ENCODE assay signal across 8 cellular contexts in genomic region chr22:49960159-49960966, GRCh38. TPM values are rescaled to one million over a fixed set of nuclear protein-coding genes. Genes with fewer than 3 reads are reported as not detected.
DNase-seq lines count a peak whose midpoint lies in the region; ATAC-seq and TF ChIP-seq lines count a peak whose summit lies in the region.

Gene PIM3 (plus strand): TSS chr22:49960772. CDS start chr22:49960948, 176 bp downstream.

- H3K9me2 ChIP-seq in SU-DHL-6 (replicated peaks; ENCODE audit: insufficient read depth, low read length) = no peaks in the 10 kb centered on the region

- no peaks in the 10 kb centered on the region for H3K27me3 Mint-ChIP-seq in activated naive CD8-positive, alpha-beta T cell treated with anti-CD3 and anti-CD28 coated beads, Interleukin-2, amount 10 ng/mL, durations not matched to agents 7 days and 5 days
- H3K27me3 Mint-ChIP-seq in osteocyte (ENCODE audit: unreplicated experiment) = no peaks in the 10 kb centered on the region

- peak within 1 kb of the TSS; percentile 86 for H3K9ac ChIP-seq in SU-DHL-6 (ENCODE audit: low read length)

- H3K4me3 Mint-ChIP-seq in activated naive CD8-positive, alpha-beta T cell treated with anti-CD3 and anti-CD28 coated beads, Interleukin-2, amount 10 ng/mL, durations not matched to agents 7 days and 5 days = peak within 1 kb of the TSS; percentile 94
- peak within 1 kb of the TSS; percentile 85 for H3K4me3 Mint-ChIP-seq in osteocyte (ENCODE audit: unreplicated experiment)

- POLR2A ChIA-PET in activated naive CD8-positive, alpha-beta T cell treated with anti-CD3 and anti-CD28 coated beads, Interleukin-2, amount 10 ng/mL, durations not matched to agents 7 days and 5 days (lab: Charles Lee) = interaction anchor here (0.7 to 4.7 kb wide), 10 partner anchors 11 to 230 kb away, joined by 3 to 50 read pairs (median 4); no protein-coding TSS in a partner anchor

- H3K79me2 ChIP-seq in SU-DHL-6 (ENCODE audit: insufficient read depth, low read length) = peaks cover 31% of the 10 kb centered on the region

- H3K27me3 ChIP-seq in SU-DHL-6 (ENCODE audit: low read length) = no peaks in the 10 kb centered on the region
- no peaks in the 10 kb centered on the region for H3K27me3 ChIP-seq in thoracic aorta (replicated peaks; ENCODE audit: insufficient read depth)

- H3K9me3 Mint-ChIP-seq in activated naive CD8-positive, alpha-beta T cell treated with anti-CD3 and anti-CD28 coated beads, Interleukin-2, amount 10 ng/mL, durations not matched to agents 7 days and 5 days = no peaks in the 10 kb centered on the region
- H3K9me3 Mint-ChIP-seq in osteocyte (ENCODE audit: unreplicated experiment) = no peaks in the 10 kb centered on the region

- 0 out of 2 replicates have a peak, but pooled peaks cover 4% of the 10 kb centered on the region for H3F3A ChIP-seq in SU-DHL-6 (ENCODE audit: insufficient read depth)

- TF ChIP-seq CTCF in GM12864 (IDR thresholded peaks at IDR 0.05; ENCODE audit: low read depth, low read length, missing control alignments) = no peak
- TF ChIP-seq CTCF in SU-DHL-6 (IDR thresholded peaks at IDR 0.05; ENCODE audit: insufficient read depth, low read length, poor library complexity, severe bottlenecking) = no peak
- no peak for TF ChIP-seq CTCF in osteocyte (IDR thresholded peaks at IDR 0.05)
- no peak for TF ChIP-seq CTCF in thoracic aorta (IDR thresholded peaks at IDR 0.05)

- H3K27ac ChIP-seq in SU-DHL-6 (ENCODE audit: low read depth, low read length) (peak within 1 kb of the TSS; percentile 83), thoracic aorta (peak within 1 kb of the TSS; percentile 90 to 93)

- H2AFZ ChIP-seq in SU-DHL-6 (ENCODE audit: low read depth, low read length, severe bottlenecking) = no peak within 1 kb of the TSS

- H3K9me3 ChIP-seq in SU-DHL-6 (ENCODE audit: insufficient read depth, low read length) (no peaks in the 10 kb centered on the region), thoracic aorta (no peaks in the 10 kb centered on the region)

- peaks cover 3% of the 10 kb centered on the region; the same call in 1 of the 2 replicates for H4K20me1 ChIP-seq in SU-DHL-6 (ENCODE audit: low read depth, low read length)

- peak; percentile 89 for DNase-seq in GM12864 (ENCODE audit: low read depth)
- DNase-seq in NCI-H1105 treated with DMSO at 0.1 percent for 48 hours (lab: John Stamatoyannopoulos, UW) = peak; percentile 92
- DNase-seq in activated naive CD8-positive, alpha-beta T cell treated with anti-CD3 and anti-CD28 coated beads, Interleukin-2, amount 10 ng/mL, durations not matched to agents 7 days and 5 days = peak; percentile 94
- DNase-seq in head of caudate nucleus = peak; percentile 87 to 98 (median 94)
- peak; percentile 98 for DNase-seq in osteocyte (ENCODE audit: extremely low spot score, unreplicated experiment)
- DNase-seq in thoracic aorta (ENCODE audit: low spot score) = peak; percentile 76

- H3K4me1 Mint-ChIP-seq in activated naive CD8-positive, alpha-beta T cell treated with anti-CD3 and anti-CD28 coated beads, Interleukin-2, amount 10 ng/mL, durations not matched to agents 7 days and 5 days = peaks cover 13% of the 10 kb centered on the region
- peaks cover 21% of the 10 kb centered on the region for H3K4me1 Mint-ChIP-seq in osteocyte (ENCODE audit: unreplicated experiment)

- peaks cover 17 to 40% of the 10 kb centered on the region in 2 donors for H3K4me1 ChIP-seq in thoracic aorta (ENCODE audit: control insufficient read depth in 1 of 2, low read depth in 2 of 2)

- H3K4me3 ChIP-seq in GM12864 (ENCODE audit: low read depth, low read length) = peak within 1 kb of the TSS; percentile 95
- peak within 1 kb of the TSS; percentile 88 for H3K4me3 ChIP-seq in SU-DHL-6 (ENCODE audit: insufficient read depth, low read length, poor library complexity, severe bottlenecking)
- H3K4me3 ChIP-seq in thoracic aorta = peak within 1 kb of the TSS; percentile 93

- peak within 1 kb of the TSS; percentile 87 for H3K4me2 ChIP-seq in SU-DHL-6 (ENCODE audit: low read depth, low read length, poor library complexity, severe bottlenecking)

- intact Hi-C loops in head of caudate nucleus (cut with DNase I) = loop anchor here (10.0 kb wide), 1 partner anchor 234 kb away; no protein-coding TSS in a partner anchor

- peak within 1 kb of the TSS; percentile 85 for H3K27ac Mint-ChIP-seq in activated naive CD8-positive, alpha-beta T cell treated with anti-CD3 and anti-CD28 coated beads, Interleukin-2, amount 10 ng/mL, durations not matched to agents 7 days and 5 days
- peak within 1 kb of the TSS; percentile 84 for H3K27ac Mint-ChIP-seq in osteocyte (ENCODE audit: unreplicated experiment)

- H3K36me3 Mint-ChIP-seq in activated naive CD8-positive, alpha-beta T cell treated with anti-CD3 and anti-CD28 coated beads, Interleukin-2, amount 10 ng/mL, durations not matched to agents 7 days and 5 days = peaks cover 10% of the 10 kb centered on the region
- H3K36me3 Mint-ChIP-seq in osteocyte (ENCODE audit: unreplicated experiment) = peaks cover 7% of the 10 kb centered on the region

- peak; percentile 64 for ATAC-seq in HG02642 (IDR thresholded peaks at IDR 0.05; ENCODE audit: poor library complexity, unreplicated experiment)
- ATAC-seq in activated naive CD8-positive, alpha-beta T cell treated with anti-CD3 and anti-CD28 coated beads, Interleukin-2, amount 10 ng/mL, durations not matched to agents 7 days and 5 days (ENCODE audit: low read depth) = peak; percentile 83
- peak; percentile 62 for ATAC-seq in thoracic aorta (ENCODE audit: insufficient number of reproducible peaks, low FRiP score, low read depth)

- H3K36me3 ChIP-seq in SU-DHL-6 (ENCODE audit: low read length) (no peaks in the 10 kb centered on the region; the same call in 1 of the 2 replicates), thoracic aorta (peaks cover 21% of the 10 kb centered on the region)

RNA-seq across cellular contexts. Expression of gene PIM3, which starts in this region (rescaled TPM):
- 10 to 100 TPM; 44.3 to 48.5 TPM for total RNA-seq in activated naive CD8-positive, alpha-beta T cell treated with anti-CD3 and anti-CD28 coated beads, Interleukin-2, amount 10 ng/mL, durations not matched to agents 7 days and 5 days
- 18.6 TPM in 2 replicates for total RNA-seq in osteocyte
- total RNA-seq in thoracic aorta = 100 to 1,000 TPM in 1 of 2 donors, 10 to 100 TPM in 1; 54.0 to 112 TPM

Comparison
In these comparisons a context has a peak if more than half of its experiments do, and no peak if none do; other contexts are left out.
1. Peak in every context shown above with its lines: DNase-seq, ATAC-seq, H3K4me3 ChIP-seq and H3K27ac ChIP-seq.